Comparison of ENCODE assay signal across 8 cellular contexts in genomic region chr1:205748398-205749093, GRCh38. TPM values are rescaled to one million over a fixed set of nuclear protein-coding genes. Genes with fewer than 3 reads are reported as not detected.
DNase-seq lines count a peak whose midpoint lies in the region; ATAC-seq and TF ChIP-seq lines count a peak whose summit lies in the region.

No MANE protein-coding gene starts in this region.

- TF ChIP-seq POLR2A in gastroesophageal sphincter (IDR thresholded peaks at IDR 0.05): no peak

- no peaks in the 10 kb centered on the region for H3K9me3 Mint-ChIP-seq in activated naive CD4-positive, alpha-beta T cell treated with anti-CD3 and anti-CD28 coated beads for 36 hours

- H3K4me1 ChIP-seq in gastroesophageal sphincter (peaks cover 3 to 53% (median 16%) of the 10 kb centered on the region in 3 donors), psoas muscle (peaks cover 40% of the 10 kb centered on the region)

- peak overlapping the region; percentile 88 for H3K4me3 Mint-ChIP-seq in activated naive CD4-positive, alpha-beta T cell treated with anti-CD3 and anti-CD28 coated beads for 36 hours

- peak; percentile 63 for DNase-seq in AG04450 (ENCODE audit: low read depth, low spot score)
- no peak for DNase-seq in GM06990 (ENCODE audit: extremely low read depth, insufficient read length)
- DNase-seq in NCI-H2171 treated with DMSO at 0.1 percent for 48 hours (lab: John Stamatoyannopoulos, UW): peak; percentile 62
- peak; percentile 63 for DNase-seq in activated naive CD4-positive, alpha-beta T cell treated with anti-CD3 and anti-CD28 coated beads for 36 hours
- no peak for DNase-seq in psoas muscle

- H3K27ac Mint-ChIP-seq in activated naive CD4-positive, alpha-beta T cell treated with anti-CD3 and anti-CD28 coated beads for 36 hours: peak overlapping the region; percentile 89

- H3K36me3 ChIP-seq in GM06990 (ENCODE audit: control insufficient read depth, insufficient read depth, low read length): no peaks in the 10 kb centered on the region
- no peaks in the 10 kb centered on the region for H3K36me3 ChIP-seq in gastroesophageal sphincter
- H3K36me3 ChIP-seq in psoas muscle (ENCODE audit: insufficient read depth in 1 of 2, low read depth in 1 of 2): no peaks in the 10 kb centered on the region

- peaks cover 45% of the 10 kb centered on the region for H3K4me1 Mint-ChIP-seq in activated naive CD4-positive, alpha-beta T cell treated with anti-CD3 and anti-CD28 coated beads for 36 hours (ENCODE audit: low read depth)

- H3K36me3 Mint-ChIP-seq in activated naive CD4-positive, alpha-beta T cell treated with anti-CD3 and anti-CD28 coated beads for 36 hours (ENCODE audit: low read depth): peaks cover 29% of the 10 kb centered on the region

- H3K9me3 ChIP-seq in AG04450 (ENCODE audit: control insufficient read depth, insufficient read depth, low read length) (no peaks in the 10 kb centered on the region), gastroesophageal sphincter (no peaks in the 10 kb centered on the region), psoas muscle (no peaks in the 10 kb centered on the region)

- H3K4me3 ChIP-seq in AG04450 (ENCODE audit: low read depth, low read length) (peak overlapping the region; percentile 88), GM06990 (replicated peaks; ENCODE audit: low read depth, low read length) (peak overlapping the region; percentile 89), gastroesophageal sphincter (peak overlapping the region; percentile 92 to 93), psoas muscle (peak overlapping the region; percentile 77)

- no peak for TF ChIP-seq EP300 in gastroesophageal sphincter (IDR thresholded peaks at IDR 0.05)

- WGBS in gastroesophageal sphincter (ENCODE audit: low coverage in 1 of 2), 2 donors: 1 to 2% methylated on average over 10 to 13 of the region's 13 CpGs
- 0 to 1% (median 1%) methylated on average over 13 of the region's 13 CpGs for WGBS in psoas muscle, 3 donors

- CTCF ChIA-PET in AG04450 (lab: Charles Lee): interaction anchor here (0.6 to 1.0 kb wide), 2 partner anchors 9 to 864 kb away, joined by 3 to 5 read pairs; partner anchors contain the start of gene EIF2D
- CTCF ChIA-PET in activated naive CD4-positive, alpha-beta T cell treated with anti-CD3 and anti-CD28 coated beads for 36 hours (lab: Charles Lee): interaction anchor here (0.5 to 2.1 kb wide), 7 partner anchors 10 to 260 kb away, joined by 3 to 13 read pairs (median 3); no protein-coding TSS in a partner anchor

- H3K27me3 ChIP-seq in AG04450 (ENCODE audit: control insufficient read depth, insufficient read depth, low read length) (no peaks in the 10 kb centered on the region), GM06990 (replicated peaks; ENCODE audit: control insufficient read depth, insufficient read depth, low read length) (no peaks in the 10 kb centered on the region), gastroesophageal sphincter (no peaks in the 10 kb centered on the region), psoas muscle (ENCODE audit: insufficient read depth in 3 of 3, low read length in 2 of 3) (no peaks in the 10 kb centered on the region)

- H3K27ac ChIP-seq in AG04450 (ENCODE audit: low read depth, low read length) (peak overlapping the region; percentile 91), gastroesophageal sphincter (peak overlapping the region; percentile 96 to 100 (median 98)), psoas muscle (peak overlapping the region; percentile 90)

- intact Hi-C loops in activated naive CD4-positive, alpha-beta T cell treated with anti-CD3 and anti-CD28 coated beads for 36 hours (cut with micrococcal nuclease): loop anchor here (1.0 to 2.0 kb wide), 3 partner anchors 24 to 38 kb away; no protein-coding TSS in a partner anchor
- intact Hi-C loops in psoas muscle (cut with DNase I): no loop called here

- TF ChIP-seq CTCF in AG04450 (IDR thresholded peaks at IDR 0.05; ENCODE audit: low read depth, low read length): no peak
- TF ChIP-seq CTCF in GM06990 (IDR thresholded peaks at IDR 0.05; ENCODE audit: insufficient read depth, low read length, poor library complexity, severe bottlenecking): no peak
- TF ChIP-seq CTCF in gastroesophageal sphincter (IDR thresholded peaks at IDR 0.05): no peak
- no peak for TF ChIP-seq CTCF in psoas muscle (IDR thresholded peaks at IDR 0.05)

- ATAC-seq in gastroesophageal sphincter (no peak), psoas muscle (peak in 1 of 4 donors; percentile 10), HG02588 (IDR thresholded peaks at IDR 0.05; ENCODE audit: unreplicated experiment) (no peak), HG02870 (IDR thresholded peaks at IDR 0.05; ENCODE audit: unreplicated experiment) (no peak)

- no peaks in the 10 kb centered on the region for H3K27me3 Mint-ChIP-seq in activated naive CD4-positive, alpha-beta T cell treated with anti-CD3 and anti-CD28 coated beads for 36 hours (ENCODE audit: low read depth)

- POLR2A ChIA-PET in AG04450 (lab: Yijun Ruan, JAX): interaction anchor here (0.6 to 2.1 kb wide), 11 partner anchors 9 to 376 kb away, joined by 3 to 25 read pairs (median 4); partner anchors contain the start of gene RAB29

RNA-seq across cellular contexts. Expression of gene NUCKS1, which starts 1.4 kb away (rescaled TPM):
- polyA plus RNA-seq in AG04450 (2011; rRNA removed): 80.5 and 105 TPM in 2 replicates
- polyA minus RNA-seq in AG04450 (2011; rRNA and poly(A)+ RNA removed): 102 and 165 TPM in 2 replicates
- 100 to 1,000 TPM; 215 to 218 TPM for total RNA-seq in activated naive CD4-positive, alpha-beta T cell treated with anti-CD3 and anti-CD28 coated beads for 36 hours
- 100 to 1,000 TPM; 130 to 180 (median 138) TPM for total RNA-seq in gastroesophageal sphincter
- total RNA-seq in psoas muscle: 100 to 1,000 TPM; 140 to 174 (median 151) TPM
- polyA plus RNA-seq in psoas muscle: 10 to 100 TPM; 28.3 to 53.2 (median 35.3) TPM

RNA-seq across cellular contexts. Expression of gene RAB29, which starts 26.7 kb away (rescaled TPM):
- polyA plus RNA-seq in AG04450 (2011; rRNA removed): 13.8 and 14.6 TPM in 2 replicates
- 8.4 and 8.7 TPM in 2 replicates for polyA minus RNA-seq in AG04450 (2011; rRNA and poly(A)+ RNA removed)
- total RNA-seq in activated naive CD4-positive, alpha-beta T cell treated with anti-CD3 and anti-CD28 coated beads for 36 hours: 10 to 100 TPM; 25.0 TPM
- total RNA-seq in gastroesophageal sphincter: 10 to 100 TPM; 17.0 to 74.8 (median 43.4) TPM
- total RNA-seq in psoas muscle: 1 to 10 TPM; 5.9 to 8.3 (median 6.4) TPM
- polyA plus RNA-seq in psoas muscle: 10 to 100 TPM in 1 of 3 donors, 1 to 10 TPM in 2; 5.3 to 20.5 (median 5.5) TPM

Comparison
In these comparisons a context has a peak if more than half of its experiments do, and no peak if none do; other contexts are left out.
1. DNase-seq: peak in AG04450 (single experiment), NCI-H2171 treated with DMSO at 0.1 percent for 48 hours (single experiment) and activated naive CD4-positive, alpha-beta T cell treated with anti-CD3 and anti-CD28 coated beads for 36 hours (single experiment); none in GM06990 (single experiment) and psoas muscle (0 of 2).
2. Peak in every context shown above with its lines, with median percentiles within 50 percentile points of each other: H3K27ac ChIP-seq and H3K4me3 ChIP-seq.